ENCODE assay signal across 8 cellular contexts in the genomic region with DNA sequence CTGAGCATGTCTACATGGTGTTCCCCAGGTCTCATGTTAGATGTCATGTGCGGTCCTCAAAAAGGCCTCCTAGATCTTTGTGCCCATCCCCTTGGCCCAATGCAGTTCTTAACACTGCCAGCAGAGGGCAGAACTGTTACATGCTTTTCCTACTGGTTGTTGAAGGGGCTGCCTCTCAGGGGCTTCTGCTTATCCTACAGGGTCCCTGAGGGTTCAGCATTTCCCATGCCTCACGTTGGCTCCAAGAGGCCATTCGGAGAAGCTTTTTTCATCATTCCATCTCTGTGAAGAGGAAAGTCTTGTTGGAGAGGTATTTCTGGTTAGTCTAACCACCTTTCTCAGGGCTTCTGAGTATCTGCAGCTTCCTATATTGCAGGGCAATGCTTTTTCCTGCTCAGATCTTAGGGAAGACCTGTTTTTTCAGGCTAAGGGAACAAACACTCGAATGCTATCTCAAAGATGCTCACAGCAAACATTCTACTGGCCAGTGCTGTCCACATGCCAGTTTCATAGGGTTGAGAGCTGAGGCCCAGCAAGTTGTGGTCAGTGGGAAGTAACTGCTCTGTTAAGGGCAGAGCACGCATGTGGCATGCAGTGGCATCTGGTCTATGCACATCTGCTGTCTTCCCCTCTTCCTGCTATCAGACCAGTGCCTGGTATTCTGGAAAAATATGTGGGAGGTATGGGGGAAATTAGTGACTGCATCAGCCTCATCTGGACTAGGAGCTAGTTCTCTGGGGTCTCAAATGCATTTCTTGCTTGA. TPM values are rescaled to one million over a fixed set of nuclear protein-coding genes. Genes with fewer than 3 reads are reported as not detected.
DNase-seq lines count a peak whose midpoint lies in the region; ATAC-seq and TF ChIP-seq lines count a peak whose summit lies in the region.

No MANE protein-coding gene starts in this region.

- ATAC-seq in GM18499 (IDR thresholded peaks at IDR 0.05; ENCODE audit: insufficient read depth, unreplicated experiment) (peak; percentile 41), HG03045 (IDR thresholded peaks at IDR 0.05; ENCODE audit: unreplicated experiment) (peak; percentile 49), lung (ENCODE audit: insufficient read depth, low FRiP score) (peak; percentile 61)

- H3K27ac ChIP-seq in lung (ENCODE audit: low read depth in 1 of 2, low read length in 1 of 2) = no peak overlapping the region
- peak overlapping the region in 2 of 4 donors; percentile 14 to 32 for H3K27ac ChIP-seq in tibial nerve

- WGBS in lung, 2 donors = 51 to 65% methylated on average over 5 of the region's 5 CpGs
- WGBS in tibial nerve, 2 donors = 65% methylated on average over 5 of the region's 5 CpGs

- H3K36me3 ChIP-seq in lung (ENCODE audit: control insufficient read depth in 2 of 2, insufficient read depth in 2 of 2, low read length in 2 of 2) (no peaks in the 10 kb centered on the region), tibial nerve (no peaks in the 10 kb centered on the region)

- no peak for TF ChIP-seq EP300 in tibial nerve (IDR thresholded peaks at IDR 0.05)

- no peaks in the 10 kb centered on the region for H3K27me3 ChIP-seq in lung (ENCODE audit: control insufficient read depth, insufficient read depth)
- no peaks in the 10 kb centered on the region for H3K27me3 ChIP-seq in tibial nerve

- TF ChIP-seq POLR2A in tibial nerve (IDR thresholded peaks at IDR 0.05) = no peak

- H3K4me1 ChIP-seq in lung (ENCODE audit: control insufficient read depth in 2 of 2, insufficient read depth in 2 of 2, low read length in 2 of 2) = no peaks in the 10 kb centered on the region
- no peaks in the 10 kb centered on the region for H3K4me1 ChIP-seq in tibial nerve

- H3K4me3 ChIP-seq in lung = no peak overlapping the region
- no peak overlapping the region for H3K4me3 ChIP-seq in tibial nerve

- DNase-seq in AG20443 (ENCODE audit: low spot score) (peak; percentile 74), RKO (ENCODE audit: low spot score) (peak; percentile 14), cerebellar cortex (ENCODE audit: low spot score) (peak; percentile 48), lung (ENCODE audit: low spot score) (no peak), tibial nerve (ENCODE audit: low spot score in 2 of 2) (peak in 1 of 2 donors; percentile 55), OCI-M2 (lab: John Stamatoyannopoulos, UW; ENCODE audit: unreplicated experiment) (no peak)

- peaks cover 0 to 2% of the 10 kb centered on the region in 2 donors for H3K9me3 ChIP-seq in lung (ENCODE audit: control insufficient read depth in 2 of 2, insufficient read depth in 1 of 2, low read length in 1 of 2)
- no peaks in the 10 kb centered on the region for H3K9me3 ChIP-seq in tibial nerve

- peak; percentile 38 for TF ChIP-seq CTCF in lung (IDR thresholded peaks at IDR 0.05; ENCODE audit: control extremely low read depth, extremely low read depth)
- peak; percentile 64 to 82 (median 73) for TF ChIP-seq CTCF in tibial nerve (IDR thresholded peaks at IDR 0.05)

RNA-seq across cellular contexts. Expression of gene MBL2, which starts 31.5 kb away (rescaled TPM):
- under 1 TPM in 1 of 2 donors, not detected in 1; 0.06 TPM for total RNA-seq in lung
- not detected for polyA plus RNA-seq in lung
- under 1 TPM in 2 of 4 donors, not detected in 2; 0.21 to 0.22 TPM for total RNA-seq in tibial nerve

Comparison
In these comparisons a context has a peak if more than half of its experiments do, and no peak if none do; other contexts are left out.
1. DNase-seq: peak in AG20443 (single experiment), RKO (single experiment) and cerebellar cortex (single experiment); none in lung (single experiment) and OCI-M2 (single experiment).
2. Peak in every context shown above with its lines, with median percentiles within 50 percentile points of each other: ATAC-seq.